In the genomic region with DNA sequence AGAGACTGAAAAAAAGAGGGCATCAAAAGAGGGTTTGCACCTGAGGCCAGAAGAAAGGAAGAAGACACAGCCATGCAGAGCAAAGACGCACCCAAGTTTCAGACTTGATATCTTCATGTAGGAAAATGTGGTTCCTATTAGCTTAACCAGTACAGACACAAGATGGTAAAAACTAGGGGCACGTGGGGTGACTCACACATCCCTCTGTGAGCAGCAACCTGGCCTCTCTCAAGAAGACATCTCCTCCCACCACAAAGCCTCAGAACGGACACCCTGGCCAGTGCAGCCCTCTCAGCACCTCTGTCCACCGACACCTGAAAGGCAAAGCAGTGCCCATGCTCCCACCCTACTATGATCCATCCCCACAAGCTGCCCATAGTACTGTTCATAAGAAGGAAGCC, we compare ENCODE assay signal across 9 cellular contexts. TPM values are rescaled to one million over a fixed set of nuclear protein-coding genes. Genes with fewer than 3 reads are reported as not detected.
DNase-seq lines count a peak whose midpoint lies in the region; ATAC-seq and TF ChIP-seq lines count a peak whose summit lies in the region.
"Had no signal": no experiment of that assay in that cellular context is flagged by ENCODE, and none has a peak within 500 bp of the region (broad histone marks: within the 10 kb centered on the region; RNA-seq: fewer than 3 reads in every experiment).

No MANE protein-coding gene starts in this region.

- peak; percentile 23 for DNase-seq in activated naive CD8-positive, alpha-beta T cell treated with anti-CD3 and anti-CD28 coated beads, Interleukin-2, amount 50 U/mL, for 16 hours (ENCODE audit: low read depth, low spot score)
- DNase-seq in stimulated activated CD4-positive, alpha-beta T cell treated with anti-CD3 and anti-CD28 coated beads, TNF-alpha, amount 100 ng/mL, for 4 hours (ENCODE audit: low read depth in 3 of 3), result peak; percentile 28 to 53 (median 47)
- no peak for DNase-seq in NCI-H2029 treated with DMSO at 0.1 percent for 48 hours (lab: John Stamatoyannopoulos, UW)
- no peak for DNase-seq in NCI-H2171 treated with DMSO at 0.1 percent for 48 hours (lab: John Stamatoyannopoulos, UW)
- DNase-seq in amygdala (lab: John Stamatoyannopoulos, UW), result no peak

- H3K27me3 ChIP-seq in gastroesophageal sphincter, result no peaks in the 10 kb centered on the region

- no peak for TF ChIP-seq EP300 in gastroesophageal sphincter (IDR thresholded peaks at IDR 0.05)

- H3K27ac ChIP-seq in gastroesophageal sphincter, result no peak overlapping the region
- H3K27ac ChIP-seq: thoracic aorta had no signal

- no peak for TF ChIP-seq CTCF in gastroesophageal sphincter (IDR thresholded peaks at IDR 0.05)

- no peak for TF ChIP-seq POLR2A in gastroesophageal sphincter (IDR thresholded peaks at IDR 0.05)

- H3K36me3 ChIP-seq in gastroesophageal sphincter, result peaks cover 0 to 97% of the 10 kb centered on the region in 2 donors

- H3K9me3 ChIP-seq in gastroesophageal sphincter, result no peaks in the 10 kb centered on the region
- H3K9me3 ChIP-seq: thoracic aorta had no signal

- WGBS in gastroesophageal sphincter (ENCODE audit: low coverage in 1 of 2), 2 donors, result 53% methylated on average over 3 of the region's 4 CpGs; no CpG with 5 or more reads in 1 of the 2 donors

- no peak overlapping the region for H3K4me3 ChIP-seq in gastroesophageal sphincter
- H3K4me3 ChIP-seq: thoracic aorta had no signal

- ATAC-seq in GM19351 (IDR thresholded peaks at IDR 0.05; ENCODE audit: unreplicated experiment) (peak; percentile 47), SK-N-SH treated with all-trans-retinoic acid at 6 μM for 48 hours (peak; percentile 90), gastroesophageal sphincter (no peak)

- H3K4me1 ChIP-seq in gastroesophageal sphincter, result no peaks in the 10 kb centered on the region

TF ChIP-seq in SK-N-SH treated with all-trans-retinoic acid at 6 μM for 48 hours, 23 proteins besides CTCF, POLR2A, EP300 and RAD21:
- TF ChIP-seq OSR1 (CRISPR knock-in tag; IDR thresholded peaks at IDR 0.05), result no peak
- TF ChIP-seq, protein P1, sequence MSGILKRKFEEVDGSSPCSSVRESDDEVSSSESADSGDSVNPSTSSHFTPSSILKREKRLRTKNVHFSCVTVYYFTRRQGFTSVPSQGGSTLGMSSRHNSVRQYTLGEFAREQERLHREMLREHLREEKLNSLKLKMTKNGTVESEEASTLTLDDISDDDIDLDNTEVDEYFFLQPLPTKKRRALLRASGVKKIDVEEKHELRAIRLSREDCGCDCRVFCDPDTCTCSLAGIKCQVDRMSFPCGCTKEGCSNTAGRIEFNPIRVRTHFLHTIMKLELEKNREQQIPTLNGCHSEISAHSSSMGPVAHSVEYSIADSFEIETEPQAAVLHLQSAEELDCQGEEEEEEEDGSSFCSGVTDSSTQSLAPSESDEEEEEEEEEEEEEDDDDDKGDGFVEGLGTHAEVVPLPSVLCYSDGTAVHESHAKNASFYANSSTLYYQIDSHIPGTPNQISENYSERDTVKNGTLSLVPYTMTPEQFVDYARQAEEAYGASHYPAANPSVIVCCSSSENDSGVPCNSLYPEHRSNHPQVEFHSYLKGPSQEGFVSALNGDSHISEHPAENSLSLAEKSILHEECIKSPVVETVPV (CRISPR knock-in tag; IDR thresholded peaks at IDR 0.05), result no peak
- TF ChIP-seq PATZ1 (CRISPR knock-in tag; IDR thresholded peaks at IDR 0.05; ENCODE audit: borderline replicate concordance), result no peak
- TF ChIP-seq SNAI2 (CRISPR knock-in tag; IDR thresholded peaks at IDR 0.05), result no peak
- TF ChIP-seq, protein P2, sequence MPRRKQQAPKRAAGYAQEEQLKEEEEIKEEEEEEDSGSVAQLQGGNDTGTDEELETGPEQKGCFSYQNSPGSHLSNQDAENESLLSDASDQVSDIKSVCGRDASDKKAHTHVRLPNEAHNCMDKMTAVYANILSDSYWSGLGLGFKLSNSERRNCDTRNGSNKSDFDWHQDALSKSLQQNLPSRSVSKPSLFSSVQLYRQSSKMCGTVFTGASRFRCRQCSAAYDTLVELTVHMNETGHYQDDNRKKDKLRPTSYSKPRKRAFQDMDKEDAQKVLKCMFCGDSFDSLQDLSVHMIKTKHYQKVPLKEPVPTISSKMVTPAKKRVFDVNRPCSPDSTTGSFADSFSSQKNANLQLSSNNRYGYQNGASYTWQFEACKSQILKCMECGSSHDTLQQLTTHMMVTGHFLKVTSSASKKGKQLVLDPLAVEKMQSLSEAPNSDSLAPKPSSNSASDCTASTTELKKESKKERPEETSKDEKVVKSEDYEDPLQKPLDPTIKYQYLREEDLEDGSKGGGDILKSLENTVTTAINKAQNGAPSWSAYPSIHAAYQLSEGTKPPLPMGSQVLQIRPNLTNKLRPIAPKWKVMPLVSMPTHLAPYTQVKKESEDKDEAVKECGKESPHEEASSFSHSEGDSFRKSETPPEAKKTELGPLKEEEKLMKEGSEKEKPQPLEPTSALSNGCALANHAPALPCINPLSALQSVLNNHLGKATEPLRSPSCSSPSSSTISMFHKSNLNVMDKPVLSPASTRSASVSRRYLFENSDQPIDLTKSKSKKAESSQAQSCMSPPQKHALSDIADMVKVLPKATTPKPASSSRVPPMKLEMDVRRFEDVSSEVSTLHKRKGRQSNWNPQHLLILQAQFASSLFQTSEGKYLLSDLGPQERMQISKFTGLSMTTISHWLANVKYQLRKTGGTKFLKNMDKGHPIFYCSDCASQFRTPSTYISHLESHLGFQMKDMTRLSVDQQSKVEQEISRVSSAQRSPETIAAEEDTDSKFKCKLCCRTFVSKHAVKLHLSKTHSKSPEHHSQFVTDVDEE (CRISPR knock-in tag; IDR thresholded peaks at IDR 0.05), result no peak
- TF ChIP-seq ZFP30 (CRISPR knock-in tag; IDR thresholded peaks at IDR 0.05), result no peak
- TF ChIP-seq ISL1 (CRISPR knock-in tag; IDR thresholded peaks at IDR 0.05), result no peak
- TF ChIP-seq ZNF8 (CRISPR knock-in tag; IDR thresholded peaks at IDR 0.05), result no peak
- TF ChIP-seq BACH2 (CRISPR knock-in tag; IDR thresholded peaks at IDR 0.05; ENCODE audit: borderline replicate concordance), result no peak

RNA-seq across cellular contexts. Expression of gene GLB1, which starts 33.3 kb away (rescaled TPM):
- total RNA-seq in gastroesophageal sphincter, result 10 to 100 TPM; 30.2 to 38.0 (median 35.7) TPM

RNA-seq across cellular contexts. Expression of gene TMPPE, which starts 33.3 kb away (rescaled TPM):
- total RNA-seq in gastroesophageal sphincter, result 1 to 10 TPM; 7.0 to 9.8 (median 8.6) TPM

RNA-seq across cellular contexts. Expression of gene CRTAP, which starts 50.2 kb away (rescaled TPM):
- total RNA-seq in gastroesophageal sphincter, result 100 to 1,000 TPM; 189 to 358 (median 292) TPM

Comparison
In these comparisons a context has a peak if more than half of its experiments do, and no peak if none do; other contexts are left out.
1. DNase-seq: peak in activated naive CD8-positive, alpha-beta T cell treated with anti-CD3 and anti-CD28 coated beads, Interleukin-2, amount 50 U/mL, for 16 hours (single experiment) and stimulated activated CD4-positive, alpha-beta T cell treated with anti-CD3 and anti-CD28 coated beads, TNF-alpha, amount 100 ng/mL, for 4 hours (3 of 3); none in NCI-H2029 treated with DMSO at 0.1 percent for 48 hours (single experiment), NCI-H2171 treated with DMSO at 0.1 percent for 48 hours (single experiment) and amygdala (0 of 56).